10 cellular contexts compared by ENCODE assay signal in genomic region chr4:173014113-173014558, GRCh38.
DNase-seq lines count a peak whose midpoint lies in the region; ATAC-seq and TF ChIP-seq lines count a peak whose summit lies in the region.
"Had no signal": no experiment of that assay in that cellular context is flagged by ENCODE, and none has a peak within 500 bp of the region (broad histone marks: within the 10 kb centered on the region; RNA-seq: fewer than 3 reads in every experiment).

No MANE protein-coding gene starts in this region.

- H3K4me3 ChIP-seq in skeletal muscle satellite cell (ENCODE audit: low read length): no peak overlapping the region
- H3K4me3 ChIP-seq: BLaER1, HAP-1 had no signal

- no peaks in the 10 kb centered on the region for H3K36me3 ChIP-seq in skeletal muscle satellite cell (ENCODE audit: insufficient read depth, low read length)
- H3K36me3 ChIP-seq: BLaER1, HAP-1 had no signal

- peaks cover 3% of the 10 kb centered on the region for H3K4me1 ChIP-seq in foreskin keratinocyte
- peaks cover 12% of the 10 kb centered on the region for H3K4me1 ChIP-seq in skeletal muscle satellite cell (ENCODE audit: control insufficient read depth, insufficient read depth, low read length)
- H3K4me1 ChIP-seq: HAP-1 had no signal

- H3K9ac ChIP-seq in skeletal muscle satellite cell (ENCODE audit: low read depth, low read length): no peak overlapping the region
- H3K9ac ChIP-seq: BLaER1 had no signal

- no peak overlapping the region for H3K27ac ChIP-seq in foreskin keratinocyte
- H3K27ac ChIP-seq: BLaER1 had no signal

- ATAC-seq in foreskin keratinocyte: peak; percentile 97
- no peak for ATAC-seq in GM21447 (IDR thresholded peaks at IDR 0.05; ENCODE audit: unreplicated experiment)

- DNase-seq in NOMO-1 treated with DMSO at 0.1 percent for 48 hours (lab: John Stamatoyannopoulos, UW; ENCODE audit: unreplicated experiment) (peak; percentile 25), NOMO-1 treated with dmso at 0.1 percent for 144 hours (lab: John Stamatoyannopoulos, UW; ENCODE audit: unreplicated experiment) (no peak), SK-N-DZ (ENCODE audit: low spot score) (peak; percentile 53), foreskin keratinocyte (peak in 1 of 2 donors; percentile 80), NCI-H1092 treated with DMSO at 0.1 percent for 48 hours (lab: John Stamatoyannopoulos, UW) (no peak), NCI-H2196 (lab: John Stamatoyannopoulos, UW; ENCODE audit: unreplicated experiment) (no peak)

- peak overlapping the region; percentile 66 for H3K4me2 ChIP-seq in skeletal muscle satellite cell (ENCODE audit: low read length)

- TF ChIP-seq CTCF in foreskin keratinocyte (conservative IDR thresholded peaks at IDR 0.05): peak; percentile 10

- H3K27me3 ChIP-seq in foreskin keratinocyte: peaks cover 7% of the 10 kb centered on the region
- H3K27me3 ChIP-seq in skeletal muscle satellite cell (ENCODE audit: control insufficient read depth, insufficient read depth, low read length): peaks cover 17% of the 10 kb centered on the region
- H3K27me3 ChIP-seq: BLaER1 had no signal

- H3K9me3 ChIP-seq in skeletal muscle satellite cell (replicated peaks; ENCODE audit: low read length): no peaks in the 10 kb centered on the region
- H3K9me3 ChIP-seq: BLaER1, HAP-1 had no signal

Comparison
In these comparisons a context has a peak if more than half of its experiments do, and no peak if none do; other contexts are left out.
1. DNase-seq: peak in NOMO-1 treated with DMSO at 0.1 percent for 48 hours (single experiment) and SK-N-DZ (single experiment); none in NOMO-1 treated with dmso at 0.1 percent for 144 hours (single experiment), NCI-H1092 treated with DMSO at 0.1 percent for 48 hours (single experiment) and NCI-H2196 (single experiment).